Comparison of ENCODE assay signal across 17 cellular contexts in the genomic region with DNA sequence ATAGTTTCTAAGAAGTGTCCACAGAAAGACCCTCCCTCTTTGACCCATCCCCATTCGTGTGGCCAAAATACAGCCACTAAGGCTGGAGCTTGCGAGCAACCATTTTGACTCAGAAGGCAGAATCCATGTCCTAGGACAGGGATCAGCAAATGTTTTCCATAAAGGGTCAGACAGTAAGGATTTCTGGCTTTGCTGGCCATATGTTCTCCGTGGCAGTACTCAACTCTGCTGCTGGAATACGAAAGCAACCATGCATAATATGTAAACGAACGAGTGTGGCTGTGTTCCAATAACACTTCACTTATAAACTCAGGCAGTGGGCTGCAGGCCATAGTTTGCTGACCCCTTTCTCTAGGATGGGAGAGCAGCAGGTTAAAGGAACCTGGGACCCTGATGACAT.
"Had no signal": no experiment of that assay in that cellular context is flagged by ENCODE, and none has a peak within 500 bp of the region (broad histone marks: within the 10 kb centered on the region; RNA-seq: fewer than 3 reads in every experiment).

No MANE protein-coding gene starts in this region.

- H3K27ac ChIP-seq: adrenal gland, foreskin keratinocyte, upper lobe of right lung had no signal

- H3K9me3 ChIP-seq: adrenal gland, esophagus squamous epithelium, mucosa of descending colon, upper lobe of right lung had no signal

- ATAC-seq: activated T-helper 17 cell treated with anti-CD3 and anti-CD28 coated beads, Interleukin-2, amount 50 U/mL, for 72 hours; left colon; mucosa of descending colon; natural killer cell treated with Interleukin-12 subunit alpha and Interleukin-12 subunit beta and Interleukin-15 and Interleukin-18, amount 100 ng/mL, for 72 hours; stimulated activated naive CD8-positive, alpha-beta T cell treated with anti-CD3 and anti-CD28 coated beads, Interleukin-15, Interleukin-2, amounts not matched to agents 100 U/mL and 50 U/mL, for 24 hours; upper lobe of right lung had no signal

- DNase-seq: activated CD4-positive, alpha-beta T cell treated with anti-CD3 and anti-CD28 coated beads for 48 hours; activated naive CD4-positive, alpha-beta T cell treated with anti-CD3 and anti-CD28 coated beads, Interleukin-2, amount 10 ng/mL, durations not matched to agents 7 days and 5 days; adrenal gland; esophagus squamous epithelium; foreskin keratinocyte; head of caudate nucleus; left colon; mucosa of descending colon; stimulated activated CD4-positive, alpha-beta T cell treated with anti-CD3 and anti-CD28 coated beads, Interleukin-4, amount 100 ng/mL, for 1 hour; stimulated activated CD8-positive, alpha-beta memory T cell treated with anti-CD3 and anti-CD28 coated beads, Interleukin-4, amount 100 ng/mL, for 48 hours; stimulated activated naive CD8-positive, alpha-beta T cell treated with anti-CD3 and anti-CD28 coated beads, Interleukin-15, Interleukin-2, amounts not matched to agents 100 U/mL and 50 U/mL, for 24 hours; T-helper 9 cell; upper lobe of right lung had no signal

- H3K4me3 ChIP-seq: adrenal gland, esophagus squamous epithelium, lung, mucosa of descending colon, upper lobe of right lung had no signal

- H3K27me3 ChIP-seq: adrenal gland, esophagus squamous epithelium, foreskin keratinocyte, upper lobe of right lung had no signal

- H3K4me1 ChIP-seq: adrenal gland, esophagus squamous epithelium, upper lobe of right lung had no signal

- H3K36me3 ChIP-seq: adrenal gland, esophagus squamous epithelium, upper lobe of right lung had no signal

- FAIRE-seq: colon had no signal
